Comparison of ENCODE assay signal across 12 cellular contexts in genomic region chr1:79323240-79324025, GRCh38.
DNase-seq lines count a peak whose midpoint lies in the region; TF ChIP-seq lines count a peak whose summit lies in the region.
"Had no signal": no experiment of that assay in that cellular context is flagged by ENCODE, and none has a peak within 500 bp of the region (broad histone marks: within the 10 kb centered on the region; RNA-seq: fewer than 3 reads in every experiment).

No MANE protein-coding gene starts in this region.

- H3K27ac Mint-ChIP-seq in Calu3 (ENCODE audit: unreplicated experiment): peak overlapping the region; percentile 89
- H3K27ac Mint-ChIP-seq: natural killer cell treated with Interleukin-12 subunit alpha and Interleukin-12 subunit beta and Interleukin-15 and Interleukin-18, amount 100 ng/mL, for 72 hours had no signal

- DNase-seq in Calu3 (peak; percentile 6), MV-4-11 (lab: John Stamatoyannopoulos, UW) (peak; percentile 60), cardiac fibroblast (ENCODE audit: low read depth in 2 of 2) (peak; percentile 98 to 100), NCI-H2107 (lab: John Stamatoyannopoulos, UW) (no peak), middle frontal gyrus (ENCODE audit: extremely low spot score, low spot score) (no peak)
- DNase-seq in stimulated activated CD4-positive, alpha-beta T cell treated with anti-CD3 and anti-CD28 coated beads, Interleukin-15, amount 100 ng/mL, for 24 hours: no peak
- no peak for DNase-seq in activated CD4-positive, alpha-beta T cell treated with anti-CD3 and anti-CD28 coated beads, Interleukin-2, amount 50 U/mL, for 48 hours
- DNase-seq: adrenal gland, heart left ventricle, Karpas-422 had no signal

- WGBS in mesodermal cell (ENCODE audit: insufficient coverage in 2 of 2), 2 experiments: 83% methylated on average over 1 of the region's 1 CpG; no CpG with 5 or more reads in 1 of the 2 experiments

- peaks cover 12% of the 10 kb centered on the region for H3K36me3 Mint-ChIP-seq in Calu3 (ENCODE audit: insufficient read depth, unreplicated experiment)
- H3K36me3 Mint-ChIP-seq: natural killer cell treated with Interleukin-12 subunit alpha and Interleukin-12 subunit beta and Interleukin-15 and Interleukin-18, amount 100 ng/mL, for 72 hours had no signal

- peaks cover 25% of the 10 kb centered on the region for H3K4me1 Mint-ChIP-seq in Calu3 (ENCODE audit: low read depth, unreplicated experiment)

- CTCF ChIA-PET in Calu3 (lab: Charles Lee): interaction anchor here (0.8 kb wide), 1 partner anchor 11 kb away, joined by 3 read pairs; no protein-coding TSS in a partner anchor

- peak overlapping the region; percentile 73 for H3K27ac ChIP-seq in mesodermal cell (ENCODE audit: low read depth, low read length, severe bottlenecking)
- H3K27ac ChIP-seq: adrenal gland, heart left ventricle had no signal

- H3K27me3 Mint-ChIP-seq in Calu3 (ENCODE audit: unreplicated experiment): no peaks in the 10 kb centered on the region
- H3K27me3 Mint-ChIP-seq: natural killer cell treated with Interleukin-12 subunit alpha and Interleukin-12 subunit beta and Interleukin-15 and Interleukin-18, amount 100 ng/mL, for 72 hours had no signal

- intact Hi-C loops in Calu3 (cut with micrococcal nuclease; ENCODE audit: unreplicated experiment): loop anchor here (2.0 kb wide), 1 partner anchor 31 kb away; no protein-coding TSS in a partner anchor

- peaks cover 6% of the 10 kb centered on the region for H3K4me1 ChIP-seq in mesodermal cell (ENCODE audit: control insufficient read depth, insufficient read depth, low read length, poor library complexity, severe bottlenecking)
- H3K4me1 ChIP-seq: adrenal gland, heart left ventricle had no signal

- peaks cover 4% of the 10 kb centered on the region for H3K9me3 ChIP-seq in mesodermal cell (ENCODE audit: control insufficient read depth, low read length)
- H3K9me3 ChIP-seq: adrenal gland had no signal

- H3K4me3 ChIP-seq in cardiac fibroblast (replicated peaks in 1 of 2; ENCODE audit: low read depth in 2 of 2, low read length in 2 of 2): no peak overlapping the region
- no peak overlapping the region for H3K4me3 ChIP-seq in mesodermal cell (ENCODE audit: extremely low read depth, insufficient read depth, low read length, poor library complexity, severe bottlenecking)
- H3K4me3 ChIP-seq: adrenal gland, heart left ventricle had no signal

- peak overlapping the region; percentile 4 for H3K4me3 Mint-ChIP-seq in Calu3 (ENCODE audit: low read depth, unreplicated experiment)
- H3K4me3 Mint-ChIP-seq: natural killer cell treated with Interleukin-12 subunit alpha and Interleukin-12 subunit beta and Interleukin-15 and Interleukin-18, amount 100 ng/mL, for 72 hours had no signal

- BruUV-seq in Calu3 (replicated peaks; lab: Mats Ljungman, UMichigan): no TSS peak

- no peaks in the 10 kb centered on the region for H3K9me3 Mint-ChIP-seq in Calu3 (ENCODE audit: low read depth, unreplicated experiment)

- no peaks in the 10 kb centered on the region for H3K36me3 ChIP-seq in mesodermal cell (ENCODE audit: control insufficient read depth, insufficient read depth, low read length)
- H3K36me3 ChIP-seq: adrenal gland, heart left ventricle had no signal

- TF ChIP-seq CTCF in Calu3 (IDR thresholded peaks at IDR 0.05; ENCODE audit: unreplicated experiment) (no peak), cardiac fibroblast (IDR thresholded peaks at IDR 0.05; ENCODE audit: low read depth, low read length) (no peak)

Comparison
In these comparisons a context has a peak if more than half of its experiments do, and no peak if none do; other contexts are left out.
1. DNase-seq: peak in Calu3 (single experiment), MV-4-11 (single experiment) and cardiac fibroblast (2 of 2); none in NCI-H2107 (single experiment), middle frontal gyrus (single experiment), stimulated activated CD4-positive, alpha-beta T cell treated with anti-CD3 and anti-CD28 coated beads, Interleukin-15, amount 100 ng/mL, for 24 hours (single experiment) and activated CD4-positive, alpha-beta T cell treated with anti-CD3 and anti-CD28 coated beads, Interleukin-2, amount 50 U/mL, for 48 hours (0 of 2).